Comparison of ENCODE assay signal across 10 cellular contexts in genomic region chr2:109558076-109558882, GRCh38. TPM values are rescaled to one million over a fixed set of nuclear protein-coding genes. Genes with fewer than 3 reads are reported as not detected.
A peak's percentile ranks its signal among the peaks of the same experiment; 100 is the strongest.
DNase-seq lines count a peak whose midpoint lies in the region; ATAC-seq and FAIRE-seq lines count a peak whose summit lies in the region.
"Had no signal": no experiment of that assay in that cellular context is flagged by ENCODE, and none has a peak within 500 bp of the region (broad histone marks: within the 10 kb centered on the region; RNA-seq: fewer than 3 reads in every experiment).

No MANE protein-coding gene starts in this region.

- DNase-seq in DMS153 (lab: John Stamatoyannopoulos, UW): peak; percentile 49
- no peak for DNase-seq in DMS153 treated with DMSO at 0.1 percent for 48 hours (lab: John Stamatoyannopoulos, UW; ENCODE audit: unreplicated experiment)
- peak; percentile 88 for DNase-seq in RKO (ENCODE audit: low spot score)
- peak; percentile 85 for DNase-seq in fibroblast of gingiva (ENCODE audit: low read depth)
- peak; percentile 79 for DNase-seq in small intestine
- DNase-seq in UCSD-AML1 (lab: John Stamatoyannopoulos, UW; ENCODE audit: unreplicated experiment): no peak
- DNase-seq: NCI-H1436 had no signal

- peaks cover 0 to 3% of the 10 kb centered on the region in 2 donors for H3K4me1 ChIP-seq in small intestine (ENCODE audit: control insufficient read depth in 2 of 2, insufficient read depth in 1 of 2, low read depth in 1 of 2, low read length in 1 of 2)

- ATAC-seq in HG03039 (IDR thresholded peaks at IDR 0.05; ENCODE audit: unreplicated experiment) (no peak), HG03354 (IDR thresholded peaks at IDR 0.05; ENCODE audit: poor library complexity, severe bottlenecking, unreplicated experiment) (no peak)

- H3K27me3 ChIP-seq in small intestine (ENCODE audit: control insufficient read depth in 2 of 2, insufficient read depth in 2 of 2, low read length in 2 of 2): no peaks in the 10 kb centered on the region

- H3K27ac ChIP-seq in small intestine (ENCODE audit: low read depth in 1 of 2, low read length in 1 of 2): no peak overlapping the region
- H3K27ac ChIP-seq: 22Rv1 had no signal

- whole genome bisulfite sequencing in small intestine, 3 donors: 35 to 57% (median 38%) methylated on average over 9 of the region's 9 CpGs

- peaks cover 0 to under 1% of the 10 kb centered on the region in 2 donors for H3K36me3 ChIP-seq in small intestine (ENCODE audit: control insufficient read depth in 2 of 2, insufficient read depth in 2 of 2, low read length in 2 of 2)

- no peaks in the 10 kb centered on the region for H3K9me3 ChIP-seq in small intestine (ENCODE audit: control insufficient read depth, low read depth)

- no peak overlapping the region for H3K4me3 ChIP-seq in small intestine (ENCODE audit: low read depth in 1 of 2, low read length in 2 of 2)

- no peak for FAIRE-seq in small intestine (lab: Jason Lieb, UNC)

RNA-seq across cellular contexts. Expression of gene SEPTIN10, which starts 55.5 kb away (rescaled TPM):
- polyA plus RNA-seq in small intestine: 10 to 100 TPM; 24.0 to 29.4 (median 28.2) TPM

RNA-seq across cellular contexts. Expression of gene SOWAHC, which starts 55.9 kb away (rescaled TPM):
- 1 to 10 TPM; 5.9 to 7.2 (median 6.9) TPM for polyA plus RNA-seq in small intestine

Comparison
In these comparisons a context has a peak if more than half of its experiments do, and no peak if none do; other contexts are left out.
1. DNase-seq: peak in DMS153 (single experiment), RKO (single experiment), fibroblast of gingiva (single experiment) and small intestine (single experiment); none in DMS153 treated with DMSO at 0.1 percent for 48 hours (single experiment) and UCSD-AML1 (single experiment).